In the genomic region with DNA sequence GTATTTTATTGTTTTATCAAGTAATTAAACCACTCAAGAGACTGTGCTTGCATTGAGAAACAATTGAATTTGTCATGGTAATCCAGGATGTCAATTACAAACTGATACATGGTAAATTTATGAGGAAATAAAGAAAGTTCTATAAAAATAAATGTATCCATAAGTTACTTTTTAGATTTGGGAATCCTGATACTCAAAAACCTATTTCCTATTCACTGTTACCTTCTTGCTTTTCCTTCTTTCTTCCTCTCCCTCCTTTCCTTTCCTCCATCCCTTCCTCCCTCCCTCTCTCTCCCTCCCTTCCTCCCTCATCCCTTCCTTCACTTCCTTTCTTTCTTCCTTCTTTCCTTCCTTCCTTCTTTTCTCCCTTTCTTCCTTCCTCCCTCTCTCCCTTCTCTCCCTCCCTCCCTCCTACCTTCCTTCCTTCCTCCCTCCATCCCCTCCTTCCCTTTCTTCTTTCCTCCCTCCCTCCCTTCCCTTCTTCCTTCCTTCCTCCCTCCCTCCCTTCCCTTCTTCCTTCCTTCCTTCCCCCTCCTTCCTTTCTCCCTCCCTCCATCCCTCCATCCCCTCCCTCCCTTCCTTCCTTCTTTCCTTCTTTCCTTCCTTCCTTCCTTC, we compare ENCODE assay signal across 6 cellular contexts.
"Had no signal": no experiment of that assay in that cellular context is flagged by ENCODE, and none has a peak within 500 bp of the region (broad histone marks: within the 10 kb centered on the region; RNA-seq: fewer than 3 reads in every experiment).

No MANE protein-coding gene starts in this region.

- H3K4me2 ChIP-seq: KMS-11 had no signal

- H3K9ac ChIP-seq: KMS-11 had no signal

- FAIRE-seq: HTR-8/SVneo had no signal

- DNase-seq: IMR-90, KBM-7, KG1 had no signal

- H3K27ac ChIP-seq: HL-60, KMS-11 had no signal
